8 cellular contexts compared by ENCODE assay signal in genomic region chr18:11149441-11150270, GRCh38.
DNase-seq lines count a peak whose midpoint lies in the region; ATAC-seq lines count a peak whose summit lies in the region.

TSS of gene PIEZO2 (minus strand) at chr18:11149569. CDS start at chr18:11148588, 981 bp downstream.

- H3K27me3 ChIP-seq in ACC112 (ENCODE audit: insufficient read depth, low read length), result peaks cover 51% of the 10 kb centered on the region

- H3K27ac ChIP-seq in ACC112 (ENCODE audit: low read depth, low read length), result no peak within 1 kb of the TSS

- H3K4me3 ChIP-seq in ACC112 (ENCODE audit: low read depth, low read length), result peak within 1 kb of the TSS; percentile 83

- H3K36me3 ChIP-seq in ACC112 (ENCODE audit: insufficient read depth, low read length), result no peaks in the 10 kb centered on the region

- H3K79me2 ChIP-seq in ACC112 (ENCODE audit: control insufficient read depth, insufficient read depth, low read length, unreplicated experiment), result no peaks in the 10 kb centered on the region

- H2AFZ ChIP-seq in ACC112 (ENCODE audit: low read length, unreplicated experiment), result peak within 1 kb of the TSS; percentile 93

- DNase-seq in astrocyte of the hippocampus (ENCODE audit: low read depth, low spot score) (peak; percentile 71), iPS-NIHi7 (ENCODE audit: extremely low spot score) (peak; percentile 90), smooth muscle cell of the brain vasculature (ENCODE audit: low read depth, low spot score) (peak; percentile 32), NCI-H2081 treated with DMSO at 0.1 percent for 48 hours (lab: John Stamatoyannopoulos, UW) (no peak)

- no peaks in the 10 kb centered on the region for H3K4me1 ChIP-seq in ACC112 (ENCODE audit: control insufficient read depth, insufficient read depth, low read length, unreplicated experiment)

- ATAC-seq in GM18868 (IDR thresholded peaks at IDR 0.05; ENCODE audit: unreplicated experiment) (peak; percentile 87), HG03442 (IDR thresholded peaks at IDR 0.05; ENCODE audit: unreplicated experiment) (peak; percentile 87), HG03039 (IDR thresholded peaks at IDR 0.05; ENCODE audit: unreplicated experiment) (no peak)
